ENCODE assay signal across 8 cellular contexts in genomic region chr4:38179690-38180299, GRCh38.
A peak's percentile ranks its signal among the peaks of the same experiment; 100 is the strongest.
DNase-seq lines count a peak whose midpoint lies in the region; ATAC-seq and TF ChIP-seq lines count a peak whose summit lies in the region.

No MANE protein-coding gene starts in this region.

- in situ Hi-C loops in GM13977 (cut with MboI; ENCODE audit: low pct_unique_long_range_greater_than_20kb, low sequenced_read_pairs, unreplicated experiment) = loop anchor here (5.0 to 10.0 kb wide), 3 partner anchors 138 to 555 kb away; no protein-coding TSS in a partner anchor

- DNase-seq in GM13977 (ENCODE audit: low spot score) (peak; percentile 73), NAMALWA (ENCODE audit: low spot score) (peak; percentile 77), T-helper 9 cell (peak; percentile 63), amygdala (lab: John Stamatoyannopoulos, UW) (peak in 53 of 56 donors; percentile 4 to 84 (median 48)), left ventricle myocardium superior (peak; percentile 68), renal cortical epithelial cell (ENCODE audit: low read depth) (peak; percentile 96)

- ATAC-seq in left ventricle myocardium superior (peak; percentile 63), HG02610 (IDR thresholded peaks at IDR 0.05; ENCODE audit: unreplicated experiment) (no peak)

- intact Hi-C loops in left ventricle myocardium superior (cut with micrococcal nuclease) = loop anchor here (2.0 to 10.0 kb wide), 4 partner anchors 115 to 551 kb away; no protein-coding TSS in a partner anchor

- no peak overlapping the region for H3K27ac ChIP-seq in 22Rv1

- TF ChIP-seq CTCF in 22Rv1 (IDR thresholded peaks at IDR 0.05) = peak; percentile 93
- TF ChIP-seq CTCF in GM13977 (IDR thresholded peaks at IDR 0.05; ENCODE audit: extremely low read depth, insufficient read depth, missing control alignments) = peak; percentile 83
